Comparison of ENCODE assay signal across 13 cellular contexts in the genomic region with DNA sequence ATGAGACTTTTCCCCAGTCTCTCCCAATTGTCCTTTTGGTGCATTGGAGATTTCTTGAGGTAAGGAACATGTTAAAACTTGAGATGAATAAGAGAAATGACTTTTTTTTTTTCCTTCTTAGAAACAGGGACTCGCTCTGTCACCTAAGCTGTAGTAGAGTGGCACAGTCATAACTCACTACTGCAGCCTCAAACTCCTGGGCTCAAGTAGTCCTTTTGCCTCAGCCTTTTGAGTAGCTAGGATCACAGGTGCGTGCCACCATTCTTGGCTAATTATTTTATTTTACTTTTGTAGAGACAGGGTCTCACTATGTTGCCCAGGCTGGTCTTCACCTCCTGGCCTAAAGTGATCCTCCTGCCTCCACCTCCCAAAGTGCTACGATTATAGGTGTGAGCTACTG. TPM values are rescaled to one million over a fixed set of nuclear protein-coding genes. Genes with fewer than 3 reads are reported as not detected.
DNase-seq lines count a peak whose midpoint lies in the region; ATAC-seq and TF ChIP-seq lines count a peak whose summit lies in the region.
"Had no signal": no experiment of that assay in that cellular context is flagged by ENCODE, and none has a peak within 500 bp of the region (broad histone marks: within the 10 kb centered on the region; RNA-seq: fewer than 3 reads in every experiment).

No MANE protein-coding gene starts in this region.

- POLR2A ChIA-PET in CD4-positive, alpha-beta T cell (lab: Charles Lee) = interaction anchor here (0.7 to 2.8 kb wide), 10 partner anchors 9 to 124 kb away, joined by 3 to 33 read pairs (median 4); a partner anchor contains a TSS

- peak; percentile 57 for ATAC-seq in CD4-positive, alpha-beta T cell (ENCODE audit: poor library complexity)
- ATAC-seq in GM18909 (IDR thresholded peaks at IDR 0.05; ENCODE audit: poor library complexity, unreplicated experiment) (peak; percentile 49), HG03039 (IDR thresholded peaks at IDR 0.05; ENCODE audit: unreplicated experiment) (peak; percentile 50), foreskin keratinocyte (no peak)

- no peaks in the 10 kb centered on the region for H3K9me3 Mint-ChIP-seq in CD4-positive, alpha-beta T cell
- no peaks in the 10 kb centered on the region for H3K9me3 Mint-ChIP-seq in activated naive CD8-positive, alpha-beta T cell (ENCODE audit: low read depth)

- H3K36me3 Mint-ChIP-seq in CD4-positive, alpha-beta T cell (ENCODE audit: low read depth) = peaks cover 72% of the 10 kb centered on the region
- peaks cover 11% of the 10 kb centered on the region for H3K36me3 Mint-ChIP-seq in activated naive CD8-positive, alpha-beta T cell

- H3K27ac ChIP-seq in CD4-positive, alpha-beta T cell (ENCODE audit: low read depth, low read length) = peak overlapping the region; percentile 52
- no peak overlapping the region for H3K27ac ChIP-seq in foreskin keratinocyte
- H3K27ac ChIP-seq: epithelial cell of prostate had no signal

- H3K27me3 Mint-ChIP-seq in CD4-positive, alpha-beta T cell = no peaks in the 10 kb centered on the region
- H3K27me3 Mint-ChIP-seq in activated naive CD8-positive, alpha-beta T cell = no peaks in the 10 kb centered on the region

- H3K4me1 ChIP-seq in foreskin keratinocyte = peaks cover 4% of the 10 kb centered on the region

- peaks cover 76% of the 10 kb centered on the region for H3K4me1 Mint-ChIP-seq in CD4-positive, alpha-beta T cell (ENCODE audit: low read depth)
- H3K4me1 Mint-ChIP-seq in activated naive CD8-positive, alpha-beta T cell (ENCODE audit: low read depth) = peaks cover 79% of the 10 kb centered on the region

- TF ChIP-seq CTCF in CD4-positive, alpha-beta T cell (IDR thresholded peaks at IDR 0.05) = no peak
- no peak for TF ChIP-seq CTCF in foreskin keratinocyte (conservative IDR thresholded peaks at IDR 0.05)

- no peak for DNase-seq in CD4-positive, alpha-beta T cell
- DNase-seq in ecto neural progenitor cell (ENCODE audit: low spot score) (no peak), NOMO-1 (lab: John Stamatoyannopoulos, UW; ENCODE audit: unreplicated experiment in 2 of 2) (no peak), NCI-H748 treated with DMSO at 0.1 percent for 48 hours (lab: John Stamatoyannopoulos, UW) (no peak), foreskin keratinocyte (no peak)
- DNase-seq: C1 segment of cervical spinal cord, H7, NCI-H2029 treated with DMSO at 0.1 percent for 48 hours, stomach had no signal

- no peaks in the 10 kb centered on the region for H3K9me3 ChIP-seq in CD4-positive, alpha-beta T cell (ENCODE audit: control insufficient read depth, low read length)
- H3K9me3 ChIP-seq: stomach had no signal

- peak overlapping the region; percentile 92 for H3K27ac Mint-ChIP-seq in CD4-positive, alpha-beta T cell
- peak overlapping the region; percentile 100 for H3K27ac Mint-ChIP-seq in activated naive CD8-positive, alpha-beta T cell

- H3K27me3 ChIP-seq in CD4-positive, alpha-beta T cell (ENCODE audit: control insufficient read depth, insufficient read depth, low read length) = no peaks in the 10 kb centered on the region
- no peaks in the 10 kb centered on the region for H3K27me3 ChIP-seq in foreskin keratinocyte
- H3K27me3 ChIP-seq: stomach had no signal

- CTCF ChIA-PET in CD4-positive, alpha-beta T cell (lab: Charles Lee) = interaction anchor here (0.7 to 2.2 kb wide), 7 partner anchors 9 to 92 kb away, joined by 3 to 12 read pairs (median 3); no protein-coding TSS in a partner anchor

- intact Hi-C loops in CD4-positive, alpha-beta T cell (cut with DNase I, micrococcal nuclease) = loop anchor here in 1 of 2 experiments (1.0 to 2.0 kb wide), 3 partner anchors 8 to 17 kb away; no protein-coding TSS in a partner anchor

- H3K4me3 Mint-ChIP-seq in CD4-positive, alpha-beta T cell = peak overlapping the region; percentile 80
- peak overlapping the region; percentile 88 for H3K4me3 Mint-ChIP-seq in activated naive CD8-positive, alpha-beta T cell

RNA-seq across cellular contexts. Expression of a gene that starts 25.9 kb away (rescaled TPM):
- 100 to 1,000 TPM; 218 to 230 TPM for total RNA-seq in CD4-positive, alpha-beta T cell
- total RNA-seq in foreskin keratinocyte = 23.7 and 24.8 TPM in 2 replicates
- polyA plus RNA-seq in foreskin keratinocyte = 8.8 and 10.4 TPM in 2 replicates
